In the genomic region with DNA sequence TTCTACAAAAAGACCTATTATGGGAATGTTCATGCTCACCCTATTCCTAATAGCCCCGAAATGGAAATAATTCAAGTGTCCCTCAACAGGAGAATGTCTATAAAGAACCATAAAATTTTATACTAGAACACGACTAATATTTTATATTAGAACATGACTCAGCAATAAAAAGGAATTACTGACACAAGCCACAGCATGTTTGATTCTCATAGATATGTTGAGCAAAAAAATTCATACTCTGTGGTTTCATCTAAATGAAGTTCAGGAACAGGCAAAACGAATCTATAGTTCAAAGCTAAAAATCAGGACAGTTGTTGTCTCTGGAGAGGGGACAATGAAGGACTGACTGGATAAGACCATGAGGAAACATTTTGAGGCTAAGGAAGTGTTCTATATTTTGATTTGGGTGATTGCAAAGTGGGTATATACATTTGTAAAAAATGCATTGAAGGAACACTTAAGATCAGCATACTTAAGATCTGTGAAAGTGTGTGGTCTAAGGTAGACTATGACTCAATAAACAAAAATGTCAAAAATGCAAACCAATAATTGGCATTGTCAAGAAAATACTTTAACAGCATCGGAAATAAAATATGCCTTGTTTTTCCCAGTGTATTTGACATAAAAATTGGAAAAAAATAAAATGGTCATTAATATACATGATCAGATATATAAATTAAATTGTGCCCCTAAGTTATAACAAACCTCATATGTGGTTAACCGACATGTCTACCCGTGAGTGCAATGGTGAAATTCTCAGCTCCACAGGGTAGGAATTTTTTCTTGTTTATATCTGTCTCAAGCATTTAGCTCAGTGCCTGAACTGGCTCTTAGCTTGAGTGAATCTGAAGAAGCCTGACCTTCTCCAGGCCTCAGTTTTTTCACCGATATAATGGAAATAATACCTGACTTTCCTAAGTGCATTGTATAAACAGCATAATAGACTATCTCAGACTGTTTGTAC, we compare ENCODE assay signal across 21 cellular contexts.
DNase-seq lines count a peak whose midpoint lies in the region; ATAC-seq, FAIRE-seq and TF ChIP-seq lines count a peak whose summit lies in the region.
"Had no signal": no experiment of that assay in that cellular context is flagged by ENCODE, and none has a peak within 500 bp of the region (broad histone marks: within the 10 kb centered on the region; RNA-seq: fewer than 3 reads in every experiment).

No MANE protein-coding gene starts in this region.

- RAD21 ChIA-PET in HCT116 (lab: Charles Lee; ENCODE audit: low non-redundant PET in 1 of 2, low total read pairs in 2 of 2, uncharacterized antibody in 2 of 2, unreplicated experiment in 2 of 2), result no interaction called here

- no peaks in the 10 kb centered on the region for H3K23me2 ChIP-seq in H1 (ENCODE audit: low read depth, low read length)

- H4K5ac ChIP-seq in H1 (ENCODE audit: insufficient read length, low read depth, low read length), result no peak overlapping the region

- H2BK120ac ChIP-seq in H1 (replicated peaks; ENCODE audit: low read depth, low read length), result no peak overlapping the region

- H3K4me2 ChIP-seq in HCT116 (ENCODE audit: low read length) (peak overlapping the region; percentile 51), H1 (ENCODE audit: insufficient read depth in 1 of 2, low read depth in 2 of 2, low read length in 2 of 2) (no peak overlapping the region)

- H3K56ac ChIP-seq in H1 (replicated peaks; ENCODE audit: insufficient read length, low read depth, low read length), result no peak overlapping the region

- H3K27ac ChIP-seq in HCT116 (ENCODE audit: low read depth, low read length) (no peak overlapping the region), H1 (ENCODE audit: low read depth, low read length) (no peak overlapping the region)
- H3K27ac ChIP-seq: lower lobe of right lung, parathyroid adenoma had no signal

- 89% methylated on average over 7 of the region's 7 CpGs; no CpG with 5 or more reads in 1 of the 2 experiments for WGBS in H1 (ENCODE audit: extremely low coverage in 1 of 2, insufficient coverage in 1 of 2, insufficient read length in 1 of 2, insufficient replicate concordance in 2 of 2, low coverage in 1 of 2, low lambda C conversion rate in 2 of 2, missing lambda C conversion rate in 1 of 2), 2 experiments

- no peak overlapping the region for H2BK12ac ChIP-seq in H1 (ENCODE audit: low read depth, low read length)

- no peak overlapping the region for H3K23ac ChIP-seq in H1 (ENCODE audit: insufficient read length)

- FAIRE-seq in H1 (lab: Jason Lieb, UNC), result peak; percentile 55
- FAIRE-seq: GM12891, HTR-8/SVneo had no signal

- no peak for DNase-seq in HCT116 (ENCODE audit: low read depth, low spot score)
- peak; percentile 2 for DNase-seq in RPMI7951 (ENCODE audit: low read depth)
- no peak for DNase-seq in H1 (ENCODE audit: low read depth in 1 of 2, low spot score in 2 of 2)
- peak; percentile 90 for DNase-seq in renal cortical epithelial cell (ENCODE audit: low read depth)
- DNase-seq in NCI-H1092 (lab: John Stamatoyannopoulos, UW), result no peak
- no peak for DNase-seq in BE2C
- DNase-seq: activated CD4-positive, alpha-beta T cell treated with anti-CD3 and anti-CD28 coated beads, Interleukin-2, amount 50 U/mL, for 4 hours; activated naive CD4-positive, alpha-beta T cell treated with anti-CD3 and anti-CD28 coated beads for 36 hours; activated T-cell treated with anti-CD3 and anti-CD28 coated beads for 4 hours; GF-D8; lower lobe of right lung; MG63; naive B cell; NCI-H1694; NCI-H2227 treated with DMSO at 0.1 percent for 48 hours; stimulated activated CD4-positive, alpha-beta T cell treated with anti-CD3 and anti-CD28 coated beads, Interleukin-4, amount 100 ng/mL, for 24 hours had no signal

- ATAC-seq in HCT116 (peak; percentile 63), HG02610 (IDR thresholded peaks at IDR 0.05; ENCODE audit: unreplicated experiment) (no peak)
- ATAC-seq: lower lobe of right lung, Panc1 had no signal

- H3K36me3 ChIP-seq in HCT116 (ENCODE audit: control insufficient read depth in 1 of 2, insufficient read depth in 2 of 2, low read length in 2 of 2) (no peaks in the 10 kb centered on the region), H1 (ENCODE audit: control insufficient read depth in 2 of 4, insufficient read depth in 4 of 4, low read length in 3 of 4) (no peaks in the 10 kb centered on the region), BE2C (no peaks in the 10 kb centered on the region)
- H3K36me3 ChIP-seq: lower lobe of right lung, MG63 had no signal

- TF ChIP-seq CTCF in HCT116 (IDR thresholded peaks at IDR 0.05 in 2 of 3, conservative IDR thresholded peaks at IDR 0.05 in 1 of 3; ENCODE audit: borderline replicate concordance in 1 of 3, insufficient read depth in 1 of 3, low read depth in 2 of 3, low read length in 2 of 3), result no peak
- no peak for TF ChIP-seq CTCF in H1 (IDR thresholded peaks at IDR 0.05; ENCODE audit: control extremely low read depth in 1 of 3, insufficient read depth in 1 of 3, low read depth in 1 of 3, low read length in 3 of 3)
- TF ChIP-seq CTCF in BE2C (IDR thresholded peaks at IDR 0.05; ENCODE audit: low read depth, low read length), result no peak

- H2BK15ac ChIP-seq in H1 (ENCODE audit: low read length), result no peak overlapping the region

- no peak overlapping the region for H4K8ac ChIP-seq in H1 (ENCODE audit: extremely low read depth, insufficient read depth, low read length)

- no peak for TF ChIP-seq EP300 in H1 (IDR thresholded peaks at IDR 0.05; ENCODE audit: borderline replicate concordance in 1 of 2, low read depth in 2 of 2, low read length in 2 of 2)

- H2BK5ac ChIP-seq in H1 (ENCODE audit: low read depth, low read length), result no peak overlapping the region

- no peak overlapping the region for H3K18ac ChIP-seq in H1 (ENCODE audit: extremely low read depth, low read length)

- TF ChIP-seq POLR2A in HCT116 (IDR thresholded peaks at IDR 0.05; ENCODE audit: borderline replicate concordance, extremely low read depth, insufficient read depth, insufficient read length) (no peak), H1 (IDR thresholded peaks at IDR 0.05; ENCODE audit: control extremely low read depth in 1 of 2, low read depth in 2 of 2, low read length in 2 of 2) (no peak)

- no peaks in the 10 kb centered on the region for H3K9me2 ChIP-seq in HCT116 (ENCODE audit: insufficient read depth)

- peak overlapping the region; percentile 73 for H2AFZ ChIP-seq in HCT116 (ENCODE audit: low read depth, low read length, poor library complexity, severe bottlenecking)
- H2AFZ ChIP-seq in H1 (ENCODE audit: low read length), result no peak overlapping the region
- H2AFZ ChIP-seq: parathyroid adenoma had no signal

- H3K4me1 ChIP-seq in HCT116 (ENCODE audit: control insufficient read depth in 1 of 2, insufficient read depth in 2 of 2, low read length in 2 of 2) (peaks cover 5 to 15% of the 10 kb centered on the region in 2 experiments; a peak in 3 of 4 replicates), H1 (replicated peaks in 1 of 4; ENCODE audit: control insufficient read depth in 3 of 4, insufficient read depth in 4 of 4, low read length in 3 of 4) (peaks cover 0 to 2% (median 0%) of the 10 kb centered on the region in 4 experiments; a peak in 2 of 7 replicates), BE2C (no peaks in the 10 kb centered on the region)
- H3K4me1 ChIP-seq: lower lobe of right lung, parathyroid adenoma had no signal

- H2BK20ac ChIP-seq in H1 (ENCODE audit: low read length), result no peak overlapping the region

- no peaks in the 10 kb centered on the region for H3K79me1 ChIP-seq in H1 (ENCODE audit: low read depth, low read length)

- H3K9ac ChIP-seq in HCT116 (ENCODE audit: low read length) (no peak overlapping the region), H1 (replicated peaks in 1 of 4; ENCODE audit: extremely low read depth in 1 of 4, low read depth in 3 of 4, low read length in 3 of 4) (no peak overlapping the region)
- H3K9ac ChIP-seq: parathyroid adenoma had no signal

- no peak for TF ChIP-seq RAD21 in HCT116 (IDR thresholded peaks at IDR 0.05; ENCODE audit: low read depth)
- no peak for TF ChIP-seq RAD21 in H1 (IDR thresholded peaks at IDR 0.05 in 1 of 2, conservative IDR thresholded peaks at IDR 0.05 in 1 of 2; ENCODE audit: low read depth in 2 of 2, low read length in 2 of 2)

- H3K4ac ChIP-seq in H1 (replicated peaks; ENCODE audit: insufficient read length, low read depth, low read length), result no peak overlapping the region

- no peaks in the 10 kb centered on the region for H3K9me3 ChIP-seq in HCT116 (ENCODE audit: control insufficient read depth in 1 of 2, insufficient read depth in 1 of 2, low read depth in 1 of 2, low read length in 2 of 2)
- no peaks in the 10 kb centered on the region for H3K9me3 ChIP-seq in H1 (ENCODE audit: insufficient read depth in 2 of 2, low read depth in 1 of 2, low read length in 1 of 2)
- no peaks in the 10 kb centered on the region for H3K9me3 ChIP-seq in BE2C
- H3K9me3 ChIP-seq: lower lobe of right lung, MG63 had no signal

- no peak overlapping the region for H2AK5ac ChIP-seq in H1 (ENCODE audit: low read depth, low read length)

- POLR2A ChIA-PET in HCT116 (lab: Charles Lee), result no interaction called here
- POLR2A ChIA-PET in H1 (lab: Charles Lee; ENCODE audit: partially characterized antibody), result no interaction called here

- no peaks in the 10 kb centered on the region for H3K79me2 ChIP-seq in HCT116 (ENCODE audit: insufficient read depth, low read length)
- H3K79me2 ChIP-seq in H1 (ENCODE audit: control insufficient read depth in 1 of 2, insufficient read depth in 2 of 2, low read length in 2 of 2), result no peaks in the 10 kb centered on the region
- H3K79me2 ChIP-seq: parathyroid adenoma had no signal

- no peak overlapping the region for H4K91ac ChIP-seq in H1 (replicated peaks; ENCODE audit: insufficient read length, low read length)

- no peak overlapping the region for H3K4me3 ChIP-seq in HCT116 (replicated peaks in 1 of 2; ENCODE audit: low read depth in 1 of 2, low read length in 2 of 2)
- no peak overlapping the region for H3K4me3 ChIP-seq in H1 (ENCODE audit: extremely low read depth in 1 of 4, insufficient read depth in 2 of 4, low read depth in 3 of 4, low read length in 4 of 4)
- H3K4me3 ChIP-seq in BE2C (ENCODE audit: low read depth, low read length), result no peak overlapping the region
- H3K4me3 ChIP-seq: lower lobe of right lung, MG63 had no signal

- H3K27me3 ChIP-seq in HCT116 (ENCODE audit: insufficient read depth, low read length) (no peaks in the 10 kb centered on the region), H1 (replicated peaks in 1 of 4; ENCODE audit: control insufficient read depth in 3 of 4, extremely low read depth in 1 of 4, insufficient read depth in 3 of 4, low read length in 3 of 4) (no peaks in the 10 kb centered on the region), BE2C (no peaks in the 10 kb centered on the region)
- H3K27me3 ChIP-seq: MG63 had no signal

- no peak overlapping the region for H3K14ac ChIP-seq in H1 (ENCODE audit: insufficient read length)

- intact Hi-C loops in HCT116 (cut with micrococcal nuclease), result no loop called here

- CTCF ChIA-PET in HCT116 (lab: Charles Lee), result no interaction called here
- CTCF ChIA-PET in H1 (lab: Charles Lee; ENCODE audit: partially characterized antibody), result no interaction called here

- BruUV-seq in HCT116 (replicated peaks; lab: Mats Ljungman, UMichigan), result no TSS peak

- H4K20me1 ChIP-seq in HCT116 (ENCODE audit: insufficient read depth) (no peaks in the 10 kb centered on the region), H1 (replicated peaks in 1 of 2; ENCODE audit: control insufficient read depth in 1 of 2, insufficient read depth in 2 of 2, low read length in 2 of 2) (no peaks in the 10 kb centered on the region)

TF ChIP-seq in H1, 55 proteins besides CTCF, POLR2A, EP300 and RAD21 (continues in another document):
- TF ChIP-seq NRF1 (IDR thresholded peaks at IDR 0.05; ENCODE audit: low read depth, low read length), result no peak

Comparison
In these comparisons a context has a peak if more than half of its experiments do, and no peak if none do; other contexts are left out.
1. DNase-seq: peak in RPMI7951 (single experiment) and renal cortical epithelial cell (single experiment); none in HCT116 (single experiment), H1 (0 of 2), NCI-H1092 (single experiment) and BE2C (single experiment).
2. Of the 16 proteins assayed by ChIP-seq in both H1 and HCT116: peak only in H1: none; only in HCT116: FOSL1; in both: none; in neither: 15.